11 cellular contexts compared by ENCODE assay signal in genomic region chr2:233418052-233418760, GRCh38.
DNase-seq lines count a peak whose midpoint lies in the region; ATAC-seq, FAIRE-seq and TF ChIP-seq lines count a peak whose summit lies in the region.
"Had no signal": no experiment of that assay in that cellular context is flagged by ENCODE, and none has a peak within 500 bp of the region (broad histone marks: within the 10 kb centered on the region; RNA-seq: fewer than 3 reads in every experiment).

No MANE protein-coding gene starts in this region.

- in situ Hi-C loops in gastrocnemius medialis (cut with MboI; ENCODE audit: low sequenced_read_pairs in 4 of 4) = no loop called here

- no peak for ATAC-seq in effector memory CD8-positive, alpha-beta T cell (replicated peaks)
- ATAC-seq in gastrocnemius medialis = no peak
- ATAC-seq: mucosa of descending colon had no signal

- no peaks in the 10 kb centered on the region for H3K27me3 Mint-ChIP-seq in effector memory CD8-positive, alpha-beta T cell

- H3K36me3 Mint-ChIP-seq in effector memory CD8-positive, alpha-beta T cell (ENCODE audit: insufficient read depth) = peaks cover 12% of the 10 kb centered on the region

- no peaks in the 10 kb centered on the region for H3K9me3 ChIP-seq in gastrocnemius medialis
- no peaks in the 10 kb centered on the region for H3K9me3 ChIP-seq in kidney (ENCODE audit: control insufficient read depth in 1 of 2, low read length in 2 of 2)
- H3K9me3 ChIP-seq: mucosa of descending colon had no signal

- H3K27me3 ChIP-seq in GM06990 (replicated peaks; ENCODE audit: control insufficient read depth, insufficient read depth, low read length) = no peaks in the 10 kb centered on the region
- H3K27me3 ChIP-seq in gastrocnemius medialis = no peaks in the 10 kb centered on the region

- FAIRE-seq in kidney (lab: Jason Lieb, UNC) = no peak
- FAIRE-seq: G401.6 had no signal

- DNase-seq in GM06990 (ENCODE audit: extremely low read depth, insufficient read length) = no peak
- peak; percentile 24 for DNase-seq in RPMI7951 (ENCODE audit: low read depth)
- no peak for DNase-seq in effector memory CD8-positive, alpha-beta T cell
- no peak for DNase-seq in gastrocnemius medialis
- no peak for DNase-seq in kidney
- no peak for DNase-seq in NCI-H1105 (lab: John Stamatoyannopoulos, UW)
- DNase-seq in cerebellar nuclear complex (lab: John Stamatoyannopoulos, UW) = no peak
- DNase-seq: anterior cingulate cortex, NCI-H748 treated with DMSO at 0.1 percent for 48 hours had no signal

- TF ChIP-seq POLR2A in gastrocnemius medialis (IDR thresholded peaks at IDR 0.05) = no peak

- TF ChIP-seq CTCF in GM06990 (IDR thresholded peaks at IDR 0.05; ENCODE audit: insufficient read depth, low read length, poor library complexity, severe bottlenecking) = peak; percentile 3
- no peak for TF ChIP-seq CTCF in gastrocnemius medialis (IDR thresholded peaks at IDR 0.05 in 4 of 5, conservative IDR thresholded peaks at IDR 0.05 in 1 of 5)
- TF ChIP-seq CTCF in kidney (IDR thresholded peaks at IDR 0.05; ENCODE audit: borderline replicate concordance, extremely low read depth, insufficient read depth) = no peak

- H3K4me3 Mint-ChIP-seq in effector memory CD8-positive, alpha-beta T cell = peak overlapping the region; percentile 84 to 86

- H3K27ac Mint-ChIP-seq in effector memory CD8-positive, alpha-beta T cell = peak overlapping the region; percentile 92 to 94

- H3K4me1 Mint-ChIP-seq in effector memory CD8-positive, alpha-beta T cell (ENCODE audit: low read depth in 2 of 2) = peaks cover 79 to 81% of the 10 kb centered on the region in 2 donors

- H3K9ac ChIP-seq in kidney (ENCODE audit: low read length in 2 of 2) = no peak overlapping the region

- H3K4me3 ChIP-seq in GM06990 (replicated peaks; ENCODE audit: low read depth, low read length) (peak overlapping the region; percentile 64), gastrocnemius medialis (peak overlapping the region; percentile 54 to 66 (median 62)), kidney (ENCODE audit: low read length in 2 of 2) (no peak overlapping the region)
- H3K4me3 ChIP-seq: mucosa of descending colon had no signal

- H3K36me3 ChIP-seq in GM06990 (ENCODE audit: control insufficient read depth, insufficient read depth, low read length) (peaks cover 7% of the 10 kb centered on the region), gastrocnemius medialis (no peaks in the 10 kb centered on the region), kidney (ENCODE audit: control insufficient read depth in 1 of 2, insufficient read depth in 2 of 2, low read length in 2 of 2) (no peaks in the 10 kb centered on the region)

- no peaks in the 10 kb centered on the region for H3K9me3 Mint-ChIP-seq in effector memory CD8-positive, alpha-beta T cell

- H3K4me1 ChIP-seq in gastrocnemius medialis (peaks cover 76 to 89% of the 10 kb centered on the region in 2 donors), kidney (ENCODE audit: control insufficient read depth in 1 of 2, insufficient read depth in 1 of 2, low read depth in 1 of 2, low read length in 2 of 2) (peaks cover 17 to 18% of the 10 kb centered on the region in 2 donors)

- intact Hi-C loops in gastrocnemius medialis (cut with DNase I; ENCODE audit: low total_unique reads) (no loop called here), kidney (cut with DNase I) (no loop called here)

- H3K27ac ChIP-seq in gastrocnemius medialis (peak overlapping the region; percentile 92 to 97 (median 96)), kidney (ENCODE audit: low read depth in 2 of 2, low read length in 2 of 2) (no peak overlapping the region)

Comparison
In these comparisons a context has a peak if more than half of its experiments do, and no peak if none do; other contexts are left out.
1. H3K4me3 ChIP-seq: peak in GM06990 (single experiment) and gastrocnemius medialis (4 of 4); none in kidney (0 of 2).
2. H3K27ac ChIP-seq: peak in gastrocnemius medialis (4 of 4); none in kidney (0 of 2).